In the genomic region with DNA sequence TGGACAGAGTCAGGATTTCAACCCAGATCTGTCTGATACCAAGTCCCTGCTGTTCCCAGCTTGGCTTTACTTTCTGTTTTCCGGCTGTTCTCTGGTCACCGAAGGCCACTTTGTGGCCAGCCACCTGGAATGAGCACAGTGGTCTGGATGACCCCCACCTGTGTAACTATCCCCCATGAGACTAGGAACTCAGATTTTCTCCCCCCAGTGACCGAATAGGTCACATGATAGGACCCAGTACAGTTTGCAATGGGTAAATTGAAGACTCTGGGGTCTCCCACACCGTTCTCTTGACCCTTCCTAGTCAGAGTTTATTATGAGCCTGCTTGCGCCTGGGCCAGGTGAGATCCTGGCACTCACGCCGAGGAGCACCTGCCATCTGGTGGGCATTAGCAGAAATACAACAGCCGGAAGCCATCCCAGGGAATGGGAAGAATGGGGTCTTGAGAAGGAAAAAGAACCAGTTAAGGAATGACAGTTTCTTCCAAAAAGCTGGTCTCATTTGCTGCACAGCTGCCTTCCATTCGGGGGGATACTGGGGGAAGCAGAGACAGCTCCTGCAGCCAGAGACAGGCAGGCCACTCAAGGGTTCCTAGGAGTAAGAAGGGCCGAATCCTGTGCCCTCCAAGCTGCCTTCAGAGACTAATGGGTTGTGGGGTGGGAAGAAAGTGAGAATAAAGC, we compare ENCODE assay signal across 1 cellular context.
TF ChIP-seq lines count a peak whose summit lies in the region.

No MANE protein-coding gene starts in this region.

TF ChIP-seq in HEK293T, 16 proteins besides CTCF, POLR2A, EP300 and RAD21 (continued from another document):
- TF ChIP-seq NFRKB (IDR thresholded peaks at IDR 0.05) (no peak), ZNF384 (IDR thresholded peaks at IDR 0.05) (no peak)
TF ChIP-seq in HEK293T: peak in this region for 0.
